In the genomic region with DNA sequence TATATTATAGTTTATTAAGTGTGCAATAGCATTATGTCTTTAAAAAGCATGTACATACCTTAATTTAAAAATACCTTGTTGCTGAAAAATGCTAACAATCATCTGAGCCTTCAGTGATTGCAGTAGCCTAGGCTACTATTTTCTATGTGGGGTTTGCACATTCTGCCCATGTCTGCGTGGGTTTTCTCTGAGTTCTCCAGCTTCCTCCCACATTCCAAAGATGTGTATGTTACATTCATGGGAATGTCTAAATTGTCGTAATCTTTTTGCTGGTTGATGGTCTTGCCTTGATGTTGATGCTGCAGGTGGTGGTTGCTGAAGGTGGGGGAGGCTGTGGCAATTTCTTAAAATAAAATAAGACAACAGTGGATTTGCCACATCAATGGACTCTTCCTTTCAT, we compare ENCODE assay signal across 10 cellular contexts. TPM values are rescaled to one million over a fixed set of nuclear protein-coding genes. Genes with fewer than 3 reads are reported as not detected.
"Had no signal": no experiment of that assay in that cellular context is flagged by ENCODE, and none has a peak within 500 bp of the region (broad histone marks: within the 10 kb centered on the region; RNA-seq: fewer than 3 reads in every experiment).

No MANE protein-coding gene starts in this region.

- H3K27ac ChIP-seq: HL-60 had no signal

- DNase-seq: H9, HCEC 1CT, KG1 had no signal

- H3K4me3 ChIP-seq: GM23338, K562 had no signal

- ATAC-seq: GM23338, HepG2, K562 had no signal

RNA-seq across cellular contexts. Expression of gene AADACL3, which starts 12.5 kb away (rescaled TPM):
- total RNA-seq: HepG2, HT1080, K562 had no signal
- polyA plus RNA-seq: HepG2, IgD-negative memory B cell, K562 had no signal

RNA-seq across cellular contexts. Expression of gene CFAP107, which starts 17.6 kb away (rescaled TPM):
- total RNA-seq: H1, H9, HepG2, HT1080, K562 had no signal
- polyA plus RNA-seq: GM23338, HepG2, IgD-negative memory B cell had no signal

RNA-seq across cellular contexts. Expression of gene PRAMEF12, which starts 45.1 kb away (rescaled TPM):
- total RNA-seq: GM23338, H1, H9, HepG2, HT1080, K562 had no signal
- polyA plus RNA-seq: GM23338, H1, HepG2, IgD-negative memory B cell, K562 had no signal
